Comparison of ENCODE assay signal across 1 cellular context in the genomic region with DNA sequence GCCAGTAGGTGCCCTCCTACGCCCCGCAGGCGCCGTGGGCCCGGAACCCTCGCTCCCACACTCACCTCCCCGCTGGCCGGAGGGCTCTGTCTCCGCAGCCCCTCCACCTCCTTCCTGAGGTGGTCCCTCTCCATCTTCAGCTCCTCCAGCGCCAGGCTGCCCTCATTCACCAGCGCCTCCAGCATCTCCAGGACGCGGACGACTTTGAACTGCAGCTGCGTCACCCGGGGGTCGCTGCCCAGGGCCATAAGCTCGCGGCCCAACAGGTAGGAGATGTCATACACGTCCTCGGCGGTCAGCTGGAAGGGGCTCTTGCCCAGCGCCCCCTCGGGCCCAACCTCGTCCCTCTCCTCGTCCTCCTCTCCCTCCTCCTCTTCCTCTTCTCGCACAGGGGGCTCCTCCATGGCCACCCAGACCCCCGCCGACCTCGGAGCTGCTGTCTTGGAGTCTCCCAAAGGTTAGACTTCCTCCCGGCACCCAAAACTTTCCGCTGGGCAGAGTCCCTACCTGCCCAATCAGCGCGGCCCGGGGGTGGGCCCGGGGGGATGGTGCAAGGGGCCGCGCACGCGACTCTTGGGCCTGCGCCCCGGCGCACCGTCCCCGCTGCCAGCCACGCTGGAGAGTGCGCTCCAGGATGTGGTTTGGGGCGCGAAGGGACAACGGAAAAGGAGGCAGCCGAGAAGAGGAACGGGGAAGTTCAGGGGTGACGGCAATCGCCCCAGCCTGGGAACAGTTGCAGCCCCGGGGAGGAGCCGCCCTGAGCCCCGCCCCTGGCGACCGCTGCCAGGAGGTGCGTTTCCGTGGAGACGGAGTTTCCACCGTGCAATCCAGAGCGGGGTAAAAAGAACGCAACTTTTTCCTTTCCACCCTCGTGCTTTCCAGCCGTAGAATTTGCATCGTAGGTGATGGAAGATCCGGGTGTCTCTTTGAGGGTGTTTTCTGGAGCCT.
A peak's percentile ranks its signal among the peaks of the same experiment; 100 is the strongest.
TF ChIP-seq lines count a peak whose summit lies in the region.

A gene with protein sequence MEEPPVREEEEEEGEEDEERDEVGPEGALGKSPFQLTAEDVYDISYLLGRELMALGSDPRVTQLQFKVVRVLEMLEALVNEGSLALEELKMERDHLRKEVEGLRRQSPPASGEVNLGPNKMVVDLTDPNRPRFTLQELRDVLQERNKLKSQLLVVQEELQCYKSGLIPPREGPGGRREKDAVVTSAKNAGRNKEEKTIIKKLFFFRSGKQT (minus strand): TSS at position 668 of the 948 bp plus-strand sequence. CDS start 264 bp downstream, at position 404.

TF ChIP-seq in GM12878, 131 proteins besides CTCF, POLR2A, EP300 and RAD21 (continued from another document and continues in another):
- TF ChIP-seq, protein P1, sequence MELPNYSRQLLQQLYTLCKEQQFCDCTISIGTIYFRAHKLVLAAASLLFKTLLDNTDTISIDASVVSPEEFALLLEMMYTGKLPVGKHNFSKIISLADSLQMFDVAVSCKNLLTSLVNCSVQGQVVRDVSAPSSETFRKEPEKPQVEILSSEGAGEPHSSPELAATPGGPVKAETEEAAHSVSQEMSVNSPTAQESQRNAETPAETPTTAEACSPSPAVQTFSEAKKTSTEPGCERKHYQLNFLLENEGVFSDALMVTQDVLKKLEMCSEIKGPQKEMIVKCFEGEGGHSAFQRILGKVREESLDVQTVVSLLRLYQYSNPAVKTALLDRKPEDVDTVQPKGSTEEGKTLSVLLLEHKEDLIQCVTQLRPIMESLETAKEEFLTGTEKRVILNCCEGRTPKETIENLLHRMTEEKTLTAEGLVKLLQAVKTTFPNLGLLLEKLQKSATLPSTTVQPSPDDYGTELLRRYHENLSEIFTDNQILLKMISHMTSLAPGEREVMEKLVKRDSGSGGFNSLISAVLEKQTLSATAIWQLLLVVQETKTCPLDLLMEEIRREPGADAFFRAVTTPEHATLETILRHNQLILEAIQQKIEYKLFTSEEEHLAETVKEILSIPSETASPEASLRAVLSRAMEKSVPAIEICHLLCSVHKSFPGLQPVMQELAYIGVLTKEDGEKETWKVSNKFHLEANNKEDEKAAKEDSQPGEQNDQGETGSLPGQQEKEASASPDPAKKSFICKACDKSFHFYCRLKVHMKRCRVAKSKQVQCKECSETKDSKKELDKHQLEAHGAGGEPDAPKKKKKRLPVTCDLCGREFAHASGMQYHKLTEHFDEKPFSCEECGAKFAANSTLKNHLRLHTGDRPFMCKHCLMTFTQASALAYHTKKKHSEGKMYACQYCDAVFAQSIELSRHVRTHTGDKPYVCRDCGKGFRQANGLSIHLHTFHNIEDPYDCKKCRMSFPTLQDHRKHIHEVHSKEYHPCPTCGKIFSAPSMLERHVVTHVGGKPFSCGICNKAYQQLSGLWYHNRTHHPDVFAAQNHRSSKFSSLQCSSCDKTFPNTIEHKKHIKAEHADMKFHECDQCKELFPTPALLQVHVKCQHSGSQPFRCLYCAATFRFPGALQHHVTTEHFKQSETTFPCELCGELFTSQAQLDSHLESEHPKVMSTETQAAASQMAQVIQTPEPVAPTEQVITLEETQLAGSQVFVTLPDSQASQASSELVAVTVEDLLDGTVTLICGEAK (IDR thresholded peaks at IDR 0.05; ENCODE audit: borderline replicate concordance), result no peak; the same call in 1 of the 2 replicates
- TF ChIP-seq, protein P2, sequence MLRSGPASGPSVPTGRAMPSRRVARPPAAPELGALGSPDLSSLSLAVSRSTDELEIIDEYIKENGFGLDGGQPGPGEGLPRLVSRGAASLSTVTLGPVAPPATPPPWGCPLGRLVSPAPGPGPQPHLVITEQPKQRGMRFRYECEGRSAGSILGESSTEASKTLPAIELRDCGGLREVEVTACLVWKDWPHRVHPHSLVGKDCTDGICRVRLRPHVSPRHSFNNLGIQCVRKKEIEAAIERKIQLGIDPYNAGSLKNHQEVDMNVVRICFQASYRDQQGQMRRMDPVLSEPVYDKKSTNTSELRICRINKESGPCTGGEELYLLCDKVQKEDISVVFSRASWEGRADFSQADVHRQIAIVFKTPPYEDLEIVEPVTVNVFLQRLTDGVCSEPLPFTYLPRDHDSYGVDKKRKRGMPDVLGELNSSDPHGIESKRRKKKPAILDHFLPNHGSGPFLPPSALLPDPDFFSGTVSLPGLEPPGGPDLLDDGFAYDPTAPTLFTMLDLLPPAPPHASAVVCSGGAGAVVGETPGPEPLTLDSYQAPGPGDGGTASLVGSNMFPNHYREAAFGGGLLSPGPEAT (IDR thresholded peaks at IDR 0.05; ENCODE audit: low read depth), result peak; percentile 83
- TF ChIP-seq GABPA (IDR thresholded peaks at IDR 0.05; ENCODE audit: low read depth), result peak; percentile 53; the same call in 1 of the 2 replicates
- TF ChIP-seq HDAC2 (IDR thresholded peaks at IDR 0.05), result no peak
- TF ChIP-seq CBX3 (IDR thresholded peaks at IDR 0.05; ENCODE audit: borderline replicate concordance, low read depth), result no peak
- no peak for TF ChIP-seq MTA2 (IDR thresholded peaks at IDR 0.05; ENCODE audit: low read depth)
- TF ChIP-seq CHD4 (IDR thresholded peaks at IDR 0.05), result no peak
- TF ChIP-seq SP1 (IDR thresholded peaks at IDR 0.05; ENCODE audit: low read depth, low read length), result peak; percentile 80
- peak; percentile 63; the same call in 1 of the 2 replicates for TF ChIP-seq CREB1 (IDR thresholded peaks at IDR 0.05; ENCODE audit: low read depth)
- no peak for TF ChIP-seq ZZZ3 (IDR thresholded peaks at IDR 0.05; ENCODE audit: control insufficient read depth, insufficient read length, low read depth)
- TF ChIP-seq, protein P3, sequence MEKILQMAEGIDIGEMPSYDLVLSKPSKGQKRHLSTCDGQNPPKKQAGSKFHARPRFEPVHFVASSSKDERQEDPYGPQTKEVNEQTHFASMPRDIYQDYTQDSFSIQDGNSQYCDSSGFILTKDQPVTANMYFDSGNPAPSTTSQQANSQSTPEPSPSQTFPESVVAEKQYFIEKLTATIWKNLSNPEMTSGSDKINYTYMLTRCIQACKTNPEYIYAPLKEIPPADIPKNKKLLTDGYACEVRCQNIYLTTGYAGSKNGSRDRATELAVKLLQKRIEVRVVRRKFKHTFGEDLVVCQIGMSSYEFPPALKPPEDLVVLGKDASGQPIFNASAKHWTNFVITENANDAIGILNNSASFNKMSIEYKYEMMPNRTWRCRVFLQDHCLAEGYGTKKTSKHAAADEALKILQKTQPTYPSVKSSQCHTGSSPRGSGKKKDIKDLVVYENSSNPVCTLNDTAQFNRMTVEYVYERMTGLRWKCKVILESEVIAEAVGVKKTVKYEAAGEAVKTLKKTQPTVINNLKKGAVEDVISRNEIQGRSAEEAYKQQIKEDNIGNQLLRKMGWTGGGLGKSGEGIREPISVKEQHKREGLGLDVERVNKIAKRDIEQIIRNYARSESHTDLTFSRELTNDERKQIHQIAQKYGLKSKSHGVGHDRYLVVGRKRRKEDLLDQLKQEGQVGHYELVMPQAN (conservative IDR thresholded peaks at IDR 0.05), result peak; percentile 69; the same call in 1 of the 2 replicates
- peak; percentile 40; the same call in 1 of the 2 replicates for TF ChIP-seq BCL11A (IDR thresholded peaks at IDR 0.05; ENCODE audit: low read depth, low read length)
- TF ChIP-seq, protein P4, sequence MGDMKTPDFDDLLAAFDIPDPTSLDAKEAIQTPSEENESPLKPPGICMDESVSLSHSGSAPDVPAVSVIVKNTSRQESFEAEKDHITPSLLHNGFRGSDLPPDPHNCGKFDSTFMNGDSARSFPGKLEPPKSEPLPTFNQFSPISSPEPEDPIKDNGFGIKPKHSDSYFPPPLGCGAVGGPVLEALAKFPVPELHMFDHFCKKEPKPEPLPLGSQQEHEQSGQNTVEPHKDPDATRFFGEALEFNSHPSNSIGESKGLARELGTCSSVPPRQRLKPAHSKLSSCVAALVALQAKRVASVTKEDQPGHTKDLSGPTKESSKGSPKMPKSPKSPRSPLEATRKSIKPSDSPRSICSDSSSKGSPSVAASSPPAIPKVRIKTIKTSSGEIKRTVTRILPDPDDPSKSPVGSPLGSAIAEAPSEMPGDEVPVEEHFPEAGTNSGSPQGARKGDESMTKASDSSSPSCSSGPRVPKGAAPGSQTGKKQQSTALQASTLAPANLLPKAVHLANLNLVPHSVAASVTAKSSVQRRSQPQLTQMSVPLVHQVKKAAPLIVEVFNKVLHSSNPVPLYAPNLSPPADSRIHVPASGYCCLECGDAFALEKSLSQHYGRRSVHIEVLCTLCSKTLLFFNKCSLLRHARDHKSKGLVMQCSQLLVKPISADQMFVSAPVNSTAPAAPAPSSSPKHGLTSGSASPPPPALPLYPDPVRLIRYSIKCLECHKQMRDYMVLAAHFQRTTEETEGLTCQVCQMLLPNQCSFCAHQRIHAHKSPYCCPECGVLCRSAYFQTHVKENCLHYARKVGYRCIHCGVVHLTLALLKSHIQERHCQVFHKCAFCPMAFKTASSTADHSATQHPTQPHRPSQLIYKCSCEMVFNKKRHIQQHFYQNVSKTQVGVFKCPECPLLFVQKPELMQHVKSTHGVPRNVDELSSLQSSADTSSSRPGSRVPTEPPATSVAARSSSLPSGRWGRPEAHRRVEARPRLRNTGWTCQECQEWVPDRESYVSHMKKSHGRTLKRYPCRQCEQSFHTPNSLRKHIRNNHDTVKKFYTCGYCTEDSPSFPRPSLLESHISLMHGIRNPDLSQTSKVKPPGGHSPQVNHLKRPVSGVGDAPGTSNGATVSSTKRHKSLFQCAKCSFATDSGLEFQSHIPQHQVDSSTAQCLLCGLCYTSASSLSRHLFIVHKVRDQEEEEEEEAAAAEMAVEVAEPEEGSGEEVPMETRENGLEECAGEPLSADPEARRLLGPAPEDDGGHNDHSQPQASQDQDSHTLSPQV (IDR thresholded peaks at IDR 0.05), result no peak
- TF ChIP-seq, protein P5, sequence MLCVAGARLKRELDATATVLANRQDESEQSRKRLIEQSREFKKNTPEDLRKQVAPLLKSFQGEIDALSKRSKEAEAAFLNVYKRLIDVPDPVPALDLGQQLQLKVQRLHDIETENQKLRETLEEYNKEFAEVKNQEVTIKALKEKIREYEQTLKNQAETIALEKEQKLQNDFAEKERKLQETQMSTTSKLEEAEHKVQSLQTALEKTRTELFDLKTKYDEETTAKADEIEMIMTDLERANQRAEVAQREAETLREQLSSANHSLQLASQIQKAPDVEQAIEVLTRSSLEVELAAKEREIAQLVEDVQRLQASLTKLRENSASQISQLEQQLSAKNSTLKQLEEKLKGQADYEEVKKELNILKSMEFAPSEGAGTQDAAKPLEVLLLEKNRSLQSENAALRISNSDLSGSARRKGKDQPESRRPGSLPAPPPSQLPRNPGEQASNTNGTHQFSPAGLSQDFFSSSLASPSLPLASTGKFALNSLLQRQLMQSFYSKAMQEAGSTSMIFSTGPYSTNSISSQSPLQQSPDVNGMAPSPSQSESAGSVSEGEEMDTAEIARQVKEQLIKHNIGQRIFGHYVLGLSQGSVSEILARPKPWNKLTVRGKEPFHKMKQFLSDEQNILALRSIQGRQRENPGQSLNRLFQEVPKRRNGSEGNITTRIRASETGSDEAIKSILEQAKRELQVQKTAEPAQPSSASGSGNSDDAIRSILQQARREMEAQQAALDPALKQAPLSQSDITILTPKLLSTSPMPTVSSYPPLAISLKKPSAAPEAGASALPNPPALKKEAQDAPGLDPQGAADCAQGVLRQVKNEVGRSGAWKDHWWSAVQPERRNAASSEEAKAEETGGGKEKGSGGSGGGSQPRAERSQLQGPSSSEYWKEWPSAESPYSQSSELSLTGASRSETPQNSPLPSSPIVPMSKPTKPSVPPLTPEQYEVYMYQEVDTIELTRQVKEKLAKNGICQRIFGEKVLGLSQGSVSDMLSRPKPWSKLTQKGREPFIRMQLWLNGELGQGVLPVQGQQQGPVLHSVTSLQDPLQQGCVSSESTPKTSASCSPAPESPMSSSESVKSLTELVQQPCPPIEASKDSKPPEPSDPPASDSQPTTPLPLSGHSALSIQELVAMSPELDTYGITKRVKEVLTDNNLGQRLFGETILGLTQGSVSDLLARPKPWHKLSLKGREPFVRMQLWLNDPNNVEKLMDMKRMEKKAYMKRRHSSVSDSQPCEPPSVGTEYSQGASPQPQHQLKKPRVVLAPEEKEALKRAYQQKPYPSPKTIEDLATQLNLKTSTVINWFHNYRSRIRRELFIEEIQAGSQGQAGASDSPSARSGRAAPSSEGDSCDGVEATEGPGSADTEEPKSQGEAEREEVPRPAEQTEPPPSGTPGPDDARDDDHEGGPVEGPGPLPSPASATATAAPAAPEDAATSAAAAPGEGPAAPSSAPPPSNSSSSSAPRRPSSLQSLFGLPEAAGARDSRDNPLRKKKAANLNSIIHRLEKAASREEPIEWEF (IDR thresholded peaks at IDR 0.05; ENCODE audit: insufficient replicate concordance, low read depth, low read length), result no peak
- TF ChIP-seq, protein P6, sequence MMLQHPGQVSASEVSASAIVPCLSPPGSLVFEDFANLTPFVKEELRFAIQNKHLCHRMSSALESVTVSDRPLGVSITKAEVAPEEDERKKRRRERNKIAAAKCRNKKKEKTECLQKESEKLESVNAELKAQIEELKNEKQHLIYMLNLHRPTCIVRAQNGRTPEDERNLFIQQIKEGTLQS (IDR thresholded peaks at IDR 0.05; ENCODE audit: borderline replicate concordance, extremely low read depth, low read depth, low read length), result no peak
- TF ChIP-seq, protein P7, sequence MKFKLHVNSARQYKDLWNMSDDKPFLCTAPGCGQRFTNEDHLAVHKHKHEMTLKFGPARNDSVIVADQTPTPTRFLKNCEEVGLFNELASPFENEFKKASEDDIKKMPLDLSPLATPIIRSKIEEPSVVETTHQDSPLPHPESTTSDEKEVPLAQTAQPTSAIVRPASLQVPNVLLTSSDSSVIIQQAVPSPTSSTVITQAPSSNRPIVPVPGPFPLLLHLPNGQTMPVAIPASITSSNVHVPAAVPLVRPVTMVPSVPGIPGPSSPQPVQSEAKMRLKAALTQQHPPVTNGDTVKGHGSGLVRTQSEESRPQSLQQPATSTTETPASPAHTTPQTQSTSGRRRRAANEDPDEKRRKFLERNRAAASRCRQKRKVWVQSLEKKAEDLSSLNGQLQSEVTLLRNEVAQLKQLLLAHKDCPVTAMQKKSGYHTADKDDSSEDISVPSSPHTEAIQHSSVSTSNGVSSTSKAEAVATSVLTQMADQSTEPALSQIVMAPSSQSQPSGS (IDR thresholded peaks at IDR 0.05; ENCODE audit: low read length), result no peak; the same call in 1 of the 2 replicates
- no peak for TF ChIP-seq ZNF384 (IDR thresholded peaks at IDR 0.05; ENCODE audit: borderline replicate concordance, low read depth, low read length)
- TF ChIP-seq HDGF (IDR thresholded peaks at IDR 0.05), result peak; percentile 21
- TF ChIP-seq WRNIP1 (IDR thresholded peaks at IDR 0.05; ENCODE audit: borderline replicate concordance, low read depth, low read length), result no peak
- TF ChIP-seq, protein P8, sequence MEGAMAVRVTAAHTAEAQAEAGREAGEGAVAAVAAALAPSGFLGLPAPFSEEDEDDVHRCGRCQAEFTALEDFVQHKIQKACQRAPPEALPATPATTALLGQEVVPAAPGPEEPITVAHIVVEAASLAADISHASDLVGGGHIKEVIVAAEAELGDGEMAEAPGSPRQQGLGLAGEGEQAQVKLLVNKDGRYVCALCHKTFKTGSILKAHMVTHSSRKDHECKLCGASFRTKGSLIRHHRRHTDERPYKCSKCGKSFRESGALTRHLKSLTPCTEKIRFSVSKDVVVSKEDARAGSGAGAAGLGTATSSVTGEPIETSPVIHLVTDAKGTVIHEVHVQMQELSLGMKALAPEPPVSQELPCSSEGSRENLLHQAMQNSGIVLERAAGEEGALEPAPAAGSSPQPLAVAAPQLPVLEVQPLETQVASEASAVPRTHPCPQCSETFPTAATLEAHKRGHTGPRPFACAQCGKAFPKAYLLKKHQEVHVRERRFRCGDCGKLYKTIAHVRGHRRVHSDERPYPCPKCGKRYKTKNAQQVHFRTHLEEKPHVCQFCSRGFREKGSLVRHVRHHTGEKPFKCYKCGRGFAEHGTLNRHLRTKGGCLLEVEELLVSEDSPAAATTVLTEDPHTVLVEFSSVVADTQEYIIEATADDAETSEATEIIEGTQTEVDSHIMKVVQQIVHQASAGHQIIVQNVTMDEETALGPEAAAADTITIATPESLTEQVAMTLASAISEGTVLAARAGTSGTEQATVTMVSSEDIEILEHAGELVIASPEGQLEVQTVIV (IDR thresholded peaks at IDR 0.05; ENCODE audit: borderline replicate concordance, partially characterized antibody), result peak; percentile 34
- peak; percentile 51; the same call in 1 of the 2 replicates for TF ChIP-seq RB1 (IDR thresholded peaks at IDR 0.05; ENCODE audit: borderline replicate concordance)
- peak; percentile 39; the same call in 1 of the 2 replicates for TF ChIP-seq NBN (IDR thresholded peaks at IDR 0.05)
- TF ChIP-seq RUNX3 (IDR thresholded peaks at IDR 0.05; ENCODE audit: low read length), result peak; percentile 91
- no peak; the same call in 1 of the 2 replicates for TF ChIP-seq NFXL1 (IDR thresholded peaks at IDR 0.05; ENCODE audit: borderline replicate concordance)
